In genomic region chr14:60093088-60093487, GRCh38 we compare ENCODE assay signal across 8 cellular contexts. TPM values are rescaled to one million over a fixed set of nuclear protein-coding genes. Genes with fewer than 3 reads are reported as not detected.
DNase-seq lines count a peak whose midpoint lies in the region; ATAC-seq and TF ChIP-seq lines count a peak whose summit lies in the region.

No MANE protein-coding gene starts in this region.

- H3K4me2 ChIP-seq in BLaER1: peak overlapping the region; percentile 85

- H3K9me3 ChIP-seq in BLaER1 (no peaks in the 10 kb centered on the region; the same call in 1 of the 2 replicates), MG63 (no peaks in the 10 kb centered on the region)

- H3K9me3 Mint-ChIP-seq in natural killer cell treated with Interleukin-12 subunit alpha and Interleukin-12 subunit beta and Interleukin-15 and Interleukin-18, amount 100 ng/mL, for 72 hours: no peaks in the 10 kb centered on the region

- TF ChIP-seq CTCF in coronary artery (IDR thresholded peaks at IDR 0.05): no peak

- ATAC-seq in natural killer cell treated with Interleukin-12 subunit alpha and Interleukin-12 subunit beta and Interleukin-15 and Interleukin-18, amount 100 ng/mL, for 72 hours: no peak
- ATAC-seq in GM21576 (IDR thresholded peaks at IDR 0.05; ENCODE audit: unreplicated experiment): no peak

- peak overlapping the region; percentile 93 for H3K4me3 Mint-ChIP-seq in natural killer cell treated with Interleukin-12 subunit alpha and Interleukin-12 subunit beta and Interleukin-15 and Interleukin-18, amount 100 ng/mL, for 72 hours

- H4K20me1 ChIP-seq in BLaER1: peaks cover 19% of the 10 kb centered on the region

- H3K27ac Mint-ChIP-seq in natural killer cell treated with Interleukin-12 subunit alpha and Interleukin-12 subunit beta and Interleukin-15 and Interleukin-18, amount 100 ng/mL, for 72 hours: peak overlapping the region; percentile 87 to 98

- H3K4me1 ChIP-seq in BLaER1: peaks cover 36% of the 10 kb centered on the region

- no peaks in the 10 kb centered on the region for H3K27me3 ChIP-seq in BLaER1
- no peaks in the 10 kb centered on the region for H3K27me3 ChIP-seq in MG63

- peak overlapping the region; percentile 92 for H3K9ac ChIP-seq in BLaER1

- peaks cover 38 to 41% of the 10 kb centered on the region in 2 donors for H3K4me1 Mint-ChIP-seq in natural killer cell treated with Interleukin-12 subunit alpha and Interleukin-12 subunit beta and Interleukin-15 and Interleukin-18, amount 100 ng/mL, for 72 hours (ENCODE audit: low read depth in 2 of 2)

- H3K36me3 Mint-ChIP-seq in natural killer cell treated with Interleukin-12 subunit alpha and Interleukin-12 subunit beta and Interleukin-15 and Interleukin-18, amount 100 ng/mL, for 72 hours: peaks cover 10% of the 10 kb centered on the region

- H3K27ac ChIP-seq in BLaER1 (peak overlapping the region; percentile 95), coronary artery (peak overlapping the region; percentile 92 to 99)

- DNase-seq in MG63 (no peak), coronary artery (ENCODE audit: low spot score) (no peak), Kasumi-1 (lab: John Stamatoyannopoulos, UW) (no peak), SHP77 treated with DMSO at 0.1 percent for 48 hours (lab: John Stamatoyannopoulos, UW) (no peak)
- no peak for DNase-seq in natural killer cell treated with Interleukin-12 subunit alpha and Interleukin-12 subunit beta and Interleukin-15 and Interleukin-18, amount 100 ng/mL, for 72 hours (ENCODE audit: low spot score)
- no peak for DNase-seq in effector CD8-positive, alpha-beta T cell (lab: John Stamatoyannopoulos, UW)

- H3K36me3 ChIP-seq in BLaER1: peaks cover 27% of the 10 kb centered on the region
- peaks cover 6% of the 10 kb centered on the region for H3K36me3 ChIP-seq in MG63

- H3K27me3 Mint-ChIP-seq in natural killer cell treated with Interleukin-12 subunit alpha and Interleukin-12 subunit beta and Interleukin-15 and Interleukin-18, amount 100 ng/mL, for 72 hours: peaks cover 0 to 6% of the 10 kb centered on the region in 2 donors

- H3K4me3 ChIP-seq in BLaER1 (peak overlapping the region; percentile 78), MG63 (peak overlapping the region; percentile 92), coronary artery (peak overlapping the region; percentile 78)

RNA-seq across cellular contexts. Expression of gene PCNX4, which starts 1.4 kb away (rescaled TPM):
- total RNA-seq in MG63 (2014; rRNA removed; shearing (Covaris generic); ENCODE audit: low replicate concordance): 17.3 and 35.3 TPM in 2 replicates
- total RNA-seq in natural killer cell treated with Interleukin-12 subunit alpha and Interleukin-12 subunit beta and Interleukin-15 and Interleukin-18, amount 100 ng/mL, for 72 hours: 10 to 100 TPM; 58.8 to 76.3 TPM
